9 cellular contexts compared by ENCODE assay signal in genomic region chr15:77870195-77871065, GRCh38.
DNase-seq lines count a peak whose midpoint lies in the region; ATAC-seq and TF ChIP-seq lines count a peak whose summit lies in the region.
"Had no signal": no experiment of that assay in that cellular context is flagged by ENCODE, and none has a peak within 500 bp of the region (broad histone marks: within the 10 kb centered on the region; RNA-seq: fewer than 3 reads in every experiment).

No MANE protein-coding gene starts in this region.

- H3K4me3 Mint-ChIP-seq in CD8-positive, alpha-beta T cell, result no peak overlapping the region
- H3K4me3 Mint-ChIP-seq: T-cell had no signal

- no peaks in the 10 kb centered on the region for H3K27me3 ChIP-seq in CD8-positive, alpha-beta T cell (ENCODE audit: insufficient read depth, low read length)
- H3K27me3 ChIP-seq in GM23248 (replicated peaks; ENCODE audit: insufficient read depth) (no peaks in the 10 kb centered on the region), neutrophil (no peaks in the 10 kb centered on the region)

- no peak overlapping the region for H3K27ac Mint-ChIP-seq in CD8-positive, alpha-beta T cell

- CTCF ChIA-PET in CD8-positive, alpha-beta T cell (lab: Charles Lee), result no interaction called here

- no peaks in the 10 kb centered on the region for H3K9me2 ChIP-seq in GM23248 (ENCODE audit: insufficient read depth)

- 24 to 27% methylated on average over 21 of the region's 21 CpGs for WGBS in GM23248 (ENCODE audit: low coverage in 1 of 2, low lambda C conversion rate in 2 of 2, missing lambda C conversion rate in 2 of 2), 2 experiments

- no peaks in the 10 kb centered on the region for H3K9me3 Mint-ChIP-seq in CD8-positive, alpha-beta T cell
- H3K9me3 Mint-ChIP-seq: T-cell had no signal

- peak; percentile 67 for TF ChIP-seq CTCF in CD8-positive, alpha-beta T cell (IDR thresholded peaks at IDR 0.05)
- TF ChIP-seq CTCF in fibroblast of villous mesenchyme (IDR thresholded peaks at IDR 0.05; ENCODE audit: insufficient read depth, low read depth, low read length) (peak; percentile 78), neutrophil (IDR thresholded peaks at IDR 0.05) (peak; percentile 61)

- intact Hi-C loops in CD8-positive, alpha-beta T cell (cut with DNase I, micrococcal nuclease), result loop anchor here in 1 of 2 experiments (10.0 kb wide), 2 partner anchors 686 to 756 kb away; no protein-coding TSS in a partner anchor

- DNase-seq in CD8-positive, alpha-beta T cell, result peak in 2 of 7 experiments; percentile 25 to 29
- DNase-seq in GM23248 (peak; percentile 71), NCI-H774 (lab: John Stamatoyannopoulos, UW) (peak; percentile 37), activated T-cell treated with anti-CD3 and anti-CD28 coated beads for 24 hours (ENCODE audit: low read depth) (peak; percentile 28), fibroblast of villous mesenchyme (ENCODE audit: low read depth) (peak; percentile 60), KG1 (lab: John Stamatoyannopoulos, UW) (no peak)

- no peaks in the 10 kb centered on the region for H3F3A ChIP-seq in GM23248 (ENCODE audit: insufficient read depth)

- H3K4me1 ChIP-seq in CD8-positive, alpha-beta T cell (ENCODE audit: insufficient read depth, low read length), result no peaks in the 10 kb centered on the region
- H3K4me1 ChIP-seq in GM23248 (ENCODE audit: insufficient read depth) (no peaks in the 10 kb centered on the region), neutrophil (ENCODE audit: control insufficient read depth in 1 of 2, insufficient read depth in 1 of 2, low read depth in 1 of 2, low read length in 1 of 2) (no peaks in the 10 kb centered on the region)

- ATAC-seq in CD8-positive, alpha-beta T cell, result no peak
- no peak for ATAC-seq in HG03039 (IDR thresholded peaks at IDR 0.05; ENCODE audit: unreplicated experiment)

- H4K20me1 ChIP-seq in GM23248 (ENCODE audit: insufficient read depth), result no peaks in the 10 kb centered on the region

- H3K4me3 ChIP-seq in CD8-positive, alpha-beta T cell (ENCODE audit: low read depth, low read length), result no peak overlapping the region
- H3K4me3 ChIP-seq in GM23248, result no peak overlapping the region
- H3K4me3 ChIP-seq in fibroblast of villous mesenchyme (ENCODE audit: low read depth, low read length), result no peak overlapping the region
- no peak overlapping the region for H3K4me3 ChIP-seq in neutrophil (ENCODE audit: low read depth in 1 of 2, low read length in 1 of 2)

- H3K9me3 ChIP-seq in CD8-positive, alpha-beta T cell (ENCODE audit: low read length), result no peaks in the 10 kb centered on the region
- H3K9me3 ChIP-seq in GM23248 (ENCODE audit: low read depth), result no peaks in the 10 kb centered on the region
- no peaks in the 10 kb centered on the region for H3K9me3 ChIP-seq in neutrophil

- no peaks in the 10 kb centered on the region for H3K36me3 Mint-ChIP-seq in CD8-positive, alpha-beta T cell
- H3K36me3 Mint-ChIP-seq: T-cell had no signal

- H3K4me1 Mint-ChIP-seq in CD8-positive, alpha-beta T cell (ENCODE audit: low read depth), result no peaks in the 10 kb centered on the region
- H3K4me1 Mint-ChIP-seq: T-cell had no signal

- H3K27me3 Mint-ChIP-seq in CD8-positive, alpha-beta T cell (ENCODE audit: low read depth), result no peaks in the 10 kb centered on the region
- H3K27me3 Mint-ChIP-seq: T-cell had no signal

- H3K4me2 ChIP-seq in GM23248 (ENCODE audit: unreplicated experiment), result no peak overlapping the region

- no peak overlapping the region for H3K9ac ChIP-seq in GM23248

- no peak overlapping the region for H3K27ac ChIP-seq in CD8-positive, alpha-beta T cell (ENCODE audit: low read depth, low read length)
- H3K27ac ChIP-seq in GM23248 (no peak overlapping the region), neutrophil (no peak overlapping the region)

- in situ Hi-C loops in GM23248 (cut with MboI), result no loop called here

- H2AFZ ChIP-seq in GM23248, result no peak overlapping the region

- POLR2A ChIA-PET in CD8-positive, alpha-beta T cell (lab: Charles Lee), result no interaction called here

- no peaks in the 10 kb centered on the region for H3K36me3 ChIP-seq in CD8-positive, alpha-beta T cell (ENCODE audit: insufficient read depth, low read length)
- no peaks in the 10 kb centered on the region for H3K36me3 ChIP-seq in GM23248 (ENCODE audit: low read depth)
- H3K36me3 ChIP-seq in neutrophil, result no peaks in the 10 kb centered on the region

- no peaks in the 10 kb centered on the region for H3K79me2 ChIP-seq in GM23248 (ENCODE audit: insufficient read depth)
